Comparison of ENCODE assay signal across 9 cellular contexts in the genomic region with DNA sequence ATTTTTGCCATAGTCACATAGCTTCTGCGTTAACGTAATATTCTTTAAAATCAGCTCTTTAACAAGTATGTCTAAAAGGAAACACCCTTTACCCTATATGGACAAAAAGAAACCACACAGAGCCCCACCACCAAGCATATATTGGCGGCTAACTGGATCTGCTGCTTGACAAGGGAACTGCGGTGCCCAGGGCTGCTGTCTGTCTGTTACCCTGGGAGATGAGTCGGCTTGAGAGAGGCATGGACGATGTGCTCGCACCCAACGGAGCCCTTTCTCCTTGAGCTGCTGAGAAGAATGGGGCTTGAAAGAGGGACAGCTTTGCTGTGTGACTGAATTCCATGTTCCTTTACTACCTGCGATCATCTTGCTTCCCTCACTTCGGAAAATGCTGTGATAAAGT.
DNase-seq lines count a peak whose midpoint lies in the region; ATAC-seq and TF ChIP-seq lines count a peak whose summit lies in the region.
"Had no signal": no experiment of that assay in that cellular context is flagged by ENCODE, and none has a peak within 500 bp of the region (broad histone marks: within the 10 kb centered on the region; RNA-seq: fewer than 3 reads in every experiment).

No MANE protein-coding gene starts in this region.

- H2BK120ac ChIP-seq in mesendoderm (ENCODE audit: low read depth, low read length): no peak overlapping the region

- H3K36me3 Mint-ChIP-seq in stimulated activated memory B cell treated with anti-CD40 and anti-IgM and Interleukin-4, amounts not matched to agents 10 μg/mL and 1 μg/mL and 100 μg/mL, for 72 hours: no peaks in the 10 kb centered on the region
- H3K36me3 Mint-ChIP-seq in endothelial cell (ENCODE audit: low read depth, unreplicated experiment): no peaks in the 10 kb centered on the region

- H3F3A ChIP-seq in OCI-LY1 (ENCODE audit: insufficient read depth, low read length): no peaks in the 10 kb centered on the region

- H3K9me2 ChIP-seq in OCI-LY1 (ENCODE audit: low read depth, low read length): no peaks in the 10 kb centered on the region

- H4K20me1 ChIP-seq in OCI-LY1 (ENCODE audit: insufficient read depth, low read length): no peaks in the 10 kb centered on the region

- peaks cover 14% of the 10 kb centered on the region; the same call in 1 of the 2 replicates for H3K27me3 ChIP-seq in OCI-LY1 (ENCODE audit: insufficient read depth, low read length)
- no peaks in the 10 kb centered on the region for H3K27me3 ChIP-seq in mesendoderm (ENCODE audit: insufficient read depth, low read length, poor library complexity)

- no peak overlapping the region for H3K23ac ChIP-seq in mesendoderm (ENCODE audit: low read length)

- H3K4ac ChIP-seq in mesendoderm (ENCODE audit: low read depth, low read length): no peak overlapping the region

- H3K4me1 ChIP-seq in OCI-LY1 (ENCODE audit: insufficient read depth, low read length, severe bottlenecking) (peaks cover 13% of the 10 kb centered on the region), mesendoderm (ENCODE audit: control insufficient read depth, low read depth, low read length) (peaks cover 16% of the 10 kb centered on the region)

- no peak overlapping the region for H2BK5ac ChIP-seq in mesendoderm (ENCODE audit: low read length)

- H2AFZ ChIP-seq in OCI-LY1 (ENCODE audit: low read length): no peak overlapping the region

- H3K79me1 ChIP-seq in mesendoderm (ENCODE audit: low read length): no peaks in the 10 kb centered on the region

- no peak overlapping the region for H2AK5ac ChIP-seq in mesendoderm (ENCODE audit: low read length)

- H3K9me3 Mint-ChIP-seq in stimulated activated memory B cell treated with anti-CD40 and anti-IgM and Interleukin-4, amounts not matched to agents 10 μg/mL and 1 μg/mL and 100 μg/mL, for 72 hours: no peaks in the 10 kb centered on the region
- H3K9me3 Mint-ChIP-seq in endothelial cell (ENCODE audit: unreplicated experiment): no peaks in the 10 kb centered on the region

- no peaks in the 10 kb centered on the region for H3K79me2 ChIP-seq in OCI-LY1 (ENCODE audit: insufficient read depth, low read length)
- H3K79me2 ChIP-seq in mesendoderm (ENCODE audit: control insufficient read depth, insufficient read depth, low read length): no peaks in the 10 kb centered on the region

- H3K4me3 ChIP-seq in OCI-LY1 (ENCODE audit: low read depth, low read length, poor library complexity, severe bottlenecking) (peak overlapping the region; percentile 53), choroid plexus epithelial cell (ENCODE audit: low read depth, low read length) (no peak overlapping the region), mesendoderm (ENCODE audit: low read length) (no peak overlapping the region)

- H3K36me3 ChIP-seq in OCI-LY1 (ENCODE audit: insufficient read depth, low read length): no peaks in the 10 kb centered on the region
- no peaks in the 10 kb centered on the region for H3K36me3 ChIP-seq in mesendoderm (ENCODE audit: control insufficient read depth, insufficient read depth, low read length)

- no peak overlapping the region for H3K27ac Mint-ChIP-seq in stimulated activated memory B cell treated with anti-CD40 and anti-IgM and Interleukin-4, amounts not matched to agents 10 μg/mL and 1 μg/mL and 100 μg/mL, for 72 hours
- H3K27ac Mint-ChIP-seq in endothelial cell (ENCODE audit: unreplicated experiment): no peak overlapping the region

- H3K27me3 Mint-ChIP-seq in stimulated activated memory B cell treated with anti-CD40 and anti-IgM and Interleukin-4, amounts not matched to agents 10 μg/mL and 1 μg/mL and 100 μg/mL, for 72 hours: peaks cover 54% of the 10 kb centered on the region
- H3K27me3 Mint-ChIP-seq in endothelial cell (ENCODE audit: unreplicated experiment): peaks cover 3% of the 10 kb centered on the region

- no peak overlapping the region for H4K5ac ChIP-seq in mesendoderm (ENCODE audit: low read length)

- H3K9me3 ChIP-seq in OCI-LY1 (ENCODE audit: low read length): no peaks in the 10 kb centered on the region

- TF ChIP-seq CTCF in OCI-LY1 (IDR thresholded peaks at IDR 0.05; ENCODE audit: low read length) (no peak), choroid plexus epithelial cell (conservative IDR thresholded peaks at IDR 0.05; ENCODE audit: low read depth, low read length) (no peak), endothelial cell (IDR thresholded peaks at IDR 0.05; ENCODE audit: unreplicated experiment) (no peak)

- H3K56ac ChIP-seq in mesendoderm (ENCODE audit: low read length): no peak overlapping the region

- H3K27ac ChIP-seq in OCI-LY1 (ENCODE audit: low read depth, low read length, poor library complexity, severe bottlenecking) (no peak overlapping the region), mesendoderm (ENCODE audit: low read depth, low read length) (no peak overlapping the region)

- no peak overlapping the region for H4K8ac ChIP-seq in mesendoderm (ENCODE audit: low read depth, low read length)

- no CpG with 5 or more reads among the region's 10 CpGs for WGBS in mesendoderm (ENCODE audit: extremely low coverage, insufficient coverage, low lambda C conversion rate)

- H2BK15ac ChIP-seq in mesendoderm (replicated peaks; ENCODE audit: low read depth): no peak overlapping the region

- H3K18ac ChIP-seq in mesendoderm (ENCODE audit: low read length): no peak overlapping the region

- no peak overlapping the region; the same call in 1 of the 2 replicates for H3K9ac ChIP-seq in OCI-LY1 (ENCODE audit: low read length)
- H3K9ac ChIP-seq in mesendoderm (ENCODE audit: low read length): no peak overlapping the region

- DNase-seq in stimulated activated CD4-positive, alpha-beta T cell treated with anti-CD3 and anti-CD28 coated beads, Interleukin-12 subunit alpha, Interleukin-12 subunit beta, amount 100 ng/mL, for 4 hours: peak; percentile 3
- DNase-seq in stimulated activated CD4-positive, alpha-beta T cell treated with anti-CD3 and anti-CD28 coated beads, Interleukin-4, amount 100 ng/mL, for 24 hours: no peak
- peak; percentile 61 for DNase-seq in choroid plexus epithelial cell (ENCODE audit: low read depth)
- DNase-seq in endothelial cell (ENCODE audit: low spot score): no peak
- no peak for DNase-seq in COR-L47 (lab: John Stamatoyannopoulos, UW)
- DNase-seq in mesendoderm: no peak
- DNase-seq: left cardiac atrium had no signal

- H3K4me3 Mint-ChIP-seq in stimulated activated memory B cell treated with anti-CD40 and anti-IgM and Interleukin-4, amounts not matched to agents 10 μg/mL and 1 μg/mL and 100 μg/mL, for 72 hours: no peak overlapping the region
- H3K4me3 Mint-ChIP-seq in endothelial cell (ENCODE audit: unreplicated experiment): no peak overlapping the region

- ATAC-seq in stimulated activated memory B cell treated with anti-CD40 and anti-IgM and Interleukin-4, amounts not matched to agents 10 μg/mL and 1 μg/mL and 100 μg/mL, for 72 hours: no peak

- H3K4me2 ChIP-seq in OCI-LY1 (ENCODE audit: low read length) (peak overlapping the region; percentile 68), mesendoderm (ENCODE audit: low read length) (no peak overlapping the region)

- peaks cover 11% of the 10 kb centered on the region for H3K4me1 Mint-ChIP-seq in stimulated activated memory B cell treated with anti-CD40 and anti-IgM and Interleukin-4, amounts not matched to agents 10 μg/mL and 1 μg/mL and 100 μg/mL, for 72 hours
- H3K4me1 Mint-ChIP-seq in endothelial cell (ENCODE audit: unreplicated experiment): peaks cover 9% of the 10 kb centered on the region

Comparison
In these comparisons a context has a peak if more than half of its experiments do, and no peak if none do; other contexts are left out.
1. DNase-seq: peak in stimulated activated CD4-positive, alpha-beta T cell treated with anti-CD3 and anti-CD28 coated beads, Interleukin-12 subunit alpha, Interleukin-12 subunit beta, amount 100 ng/mL, for 4 hours (single experiment) and choroid plexus epithelial cell (single experiment); none in stimulated activated CD4-positive, alpha-beta T cell treated with anti-CD3 and anti-CD28 coated beads, Interleukin-4, amount 100 ng/mL, for 24 hours (single experiment), endothelial cell (single experiment), COR-L47 (single experiment) and mesendoderm (single experiment).